Comparison of ENCODE assay signal across 30 cellular contexts in genomic region chr20:41205313-41205712, GRCh38.
DNase-seq lines count a peak whose midpoint lies in the region; ATAC-seq lines count a peak whose summit lies in the region.
"Had no signal": no experiment of that assay in that cellular context is flagged by ENCODE, and none has a peak within 500 bp of the region (broad histone marks: within the 10 kb centered on the region; RNA-seq: fewer than 3 reads in every experiment).

No MANE protein-coding gene starts in this region.

- no peaks in the 10 kb centered on the region for H3K9me3 ChIP-seq in T-helper 17 cell (ENCODE audit: control insufficient read depth, low read length, poor library complexity, severe bottlenecking)
- H3K9me3 ChIP-seq: adrenal gland, BE2C, upper lobe of left lung had no signal

- ATAC-seq in left ventricle myocardium superior (peak; percentile 68), T-helper 17 cell (no peak)
- ATAC-seq: activated T-cell treated with anti-CD3 and anti-CD28 coated beads, Interleukin-2, amount 50 U/mL, for 72 hours; naive thymus-derived CD4-positive, alpha-beta T cell; SK-N-SH treated with all-trans-retinoic acid at 6 μM for 48 hours had no signal

- H3K27ac Mint-ChIP-seq in T-helper 17 cell, result no peak overlapping the region
- H3K27ac Mint-ChIP-seq: activated CD4-positive, alpha-beta T cell treated with anti-CD3 and anti-CD28 coated beads, Interleukin-2, amount 10 ng/mL, durations not matched to agents 7 days and 5 days; activated naive CD4-positive, alpha-beta T cell treated with anti-CD3 and anti-CD28 coated beads for 36 hours; activated T-cell treated with anti-CD3 and anti-CD28 coated beads, Interleukin-2, amount 50 U/mL, for 72 hours; immature natural killer cell; naive thymus-derived CD4-positive, alpha-beta T cell; T-helper 2 cell treated with Interferon-gamma antibody and Interleukin-4, amounts not matched to agents 5 μg/mL and 100 μg/mL, for 36 hours had no signal

- H3K4me3 Mint-ChIP-seq in T-helper 17 cell, result no peak overlapping the region
- H3K4me3 Mint-ChIP-seq: activated CD4-positive, alpha-beta T cell treated with anti-CD3 and anti-CD28 coated beads, Interleukin-2, amount 10 ng/mL, durations not matched to agents 7 days and 5 days; activated naive CD4-positive, alpha-beta T cell treated with anti-CD3 and anti-CD28 coated beads for 36 hours; activated T-cell treated with anti-CD3 and anti-CD28 coated beads, Interleukin-2, amount 50 U/mL, for 72 hours; immature natural killer cell; naive thymus-derived CD4-positive, alpha-beta T cell; T-helper 2 cell treated with Interferon-gamma antibody and Interleukin-4, amounts not matched to agents 5 μg/mL and 100 μg/mL, for 36 hours had no signal

- peaks cover 6% of the 10 kb centered on the region for H3K27me3 Mint-ChIP-seq in T-helper 17 cell
- H3K27me3 Mint-ChIP-seq: activated CD4-positive, alpha-beta T cell treated with anti-CD3 and anti-CD28 coated beads, Interleukin-2, amount 10 ng/mL, durations not matched to agents 7 days and 5 days had no signal

- peak overlapping the region; percentile 99 for H3K27ac ChIP-seq in cingulate gyrus (ENCODE audit: low read depth, low read length)
- H3K27ac ChIP-seq: adrenal gland, cardiac muscle cell, HL-60, RWPE1, WERI-Rb-1 had no signal

- peaks cover 7% of the 10 kb centered on the region for H3K4me1 Mint-ChIP-seq in T-helper 17 cell
- H3K4me1 Mint-ChIP-seq: activated CD4-positive, alpha-beta T cell treated with anti-CD3 and anti-CD28 coated beads, Interleukin-2, amount 10 ng/mL, durations not matched to agents 7 days and 5 days; immature natural killer cell had no signal

- intact Hi-C loops in left ventricle myocardium superior (cut with micrococcal nuclease), result no loop called here

- H3K36me3 Mint-ChIP-seq in T-helper 17 cell (ENCODE audit: low read depth), result peaks cover 10% of the 10 kb centered on the region

- DNase-seq in COLO829 (ENCODE audit: low spot score) (peak; percentile 58), left ventricle myocardium superior (no peak), pons (ENCODE audit: low spot score) (peak; percentile 99), CD1c-positive myeloid dendritic cell (ENCODE audit: extremely low spot score) (no peak), T-helper 17 cell (no peak)
- DNase-seq in activated T-cell treated with anti-CD3 and anti-CD28 coated beads, Interleukin-2, amount 50 U/mL, for 48 hours, result no peak
- DNase-seq in activated CD8-positive, alpha-beta memory T cell treated with anti-CD3 and anti-CD28 coated beads for 24 hours, result no peak
- DNase-seq: activated CD4-positive, alpha-beta T cell treated with anti-CD3 and anti-CD28 coated beads, Interleukin-2, amount 10 ng/mL, durations not matched to agents 7 days and 5 days; activated naive CD4-positive, alpha-beta T cell treated with anti-CD3 and anti-CD28 coated beads for 36 hours; activated T-cell treated with anti-CD3 and anti-CD28 coated beads, Interleukin-2, amount 50 U/mL, for 72 hours; adrenal gland; BE2C; COR-L47; GDM1; immature natural killer cell; Karpas-422; naive thymus-derived CD4-positive, alpha-beta T cell; NCI-H1417 treated with DMSO at 0.1 percent for 48 hours; NCI-H2107; NCI-H446 treated with DMSO at 0.1 percent for 48 hours; NCI-H82; stimulated activated CD4-positive, alpha-beta T cell treated with anti-CD3 and anti-CD28 coated beads, Interleukin-1b, Interleukin-23, amount 100 ng/mL, for 48 hours; WERI-Rb-1 had no signal

Comparison
In these comparisons a context has a peak if more than half of its experiments do, and no peak if none do; other contexts are left out.
1. DNase-seq: peak in COLO829 (single experiment) and pons (single experiment); none in left ventricle myocardium superior (single experiment), CD1c-positive myeloid dendritic cell (single experiment), activated T-cell treated with anti-CD3 and anti-CD28 coated beads, Interleukin-2, amount 50 U/mL, for 48 hours (0 of 2), T-helper 17 cell (0 of 3) and activated CD8-positive, alpha-beta memory T cell treated with anti-CD3 and anti-CD28 coated beads for 24 hours (single experiment).